24 cellular contexts compared by ENCODE assay signal in the genomic region with DNA sequence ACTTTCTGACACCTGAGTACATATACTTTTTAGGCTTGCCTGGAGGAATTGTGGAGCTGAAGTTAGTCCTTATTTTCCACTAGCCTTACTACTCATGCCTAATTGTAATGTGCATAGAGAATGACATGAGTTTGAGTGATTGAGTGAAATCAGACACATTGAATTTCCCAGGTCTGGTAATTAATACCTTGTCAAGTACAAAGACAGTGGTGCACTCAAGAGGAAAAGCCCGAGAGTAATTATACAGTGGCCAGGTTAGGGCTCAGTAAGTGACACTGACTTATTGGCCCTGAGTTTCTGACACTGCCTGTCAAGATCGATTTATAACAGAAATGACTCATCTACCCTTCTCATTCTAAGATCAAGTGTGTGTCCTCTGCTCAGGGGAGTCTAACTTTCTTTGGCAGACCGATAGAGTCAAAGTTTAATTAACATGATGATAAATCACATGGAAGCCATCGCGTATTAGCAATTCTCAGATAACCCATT.
"Had no signal": no experiment of that assay in that cellular context is flagged by ENCODE, and none has a peak within 500 bp of the region (broad histone marks: within the 10 kb centered on the region; RNA-seq: fewer than 3 reads in every experiment).

No MANE protein-coding gene starts in this region.

- H3K36me3 ChIP-seq: colonic mucosa, esophagus squamous epithelium, heart right ventricle, neutrophil, thoracic aorta had no signal

- H3K27ac ChIP-seq: body of pancreas, colonic mucosa, epithelial cell of prostate, esophagus squamous epithelium, heart right ventricle, neutrophil, skin epidermis, thoracic aorta, VCaP had no signal

- DNase-seq: activated CD4-positive, alpha-beta T cell treated with anti-CD3 and anti-CD28 coated beads for 4 hours; activated CD4-positive, alpha-beta T cell treated with anti-CD3 and anti-CD28 coated beads, Interleukin-2, amount 50 U/mL, for 4 hours; activated effector memory CD4-positive, alpha-beta T cell treated with Interleukin-2 at 50 U/mL for 16 hours; activated naive CD4-positive, alpha-beta T cell treated with Interleukin-2 at 50 U/mL for 16 hours; activated T-cell treated with anti-CD3 and anti-CD28 coated beads for 4 hours; aorta; body of pancreas; colonic mucosa; effector CD8-positive, alpha-beta T cell; esophagus squamous epithelium; foreskin melanocyte; heart right ventricle; left ventricle myocardium superior; retina; stimulated activated CD4-positive, alpha-beta T cell treated with anti-CD3 and anti-CD28 coated beads, Interleukin-12 subunit alpha, Interleukin-12 subunit beta, amount 100 ng/mL, for 4 hours; stimulated activated CD4-positive, alpha-beta T cell treated with anti-CD3 and anti-CD28 coated beads, Interleukin-4, amount 100 ng/mL, for 1 hour; T-helper 9 cell; trophoblast cell had no signal

- H3K9me3 ChIP-seq: body of pancreas, colonic mucosa, esophagus squamous epithelium, neutrophil, thoracic aorta had no signal

- H3K4me1 ChIP-seq: body of pancreas, colonic mucosa, esophagus squamous epithelium, heart right ventricle had no signal

- ATAC-seq: body of pancreas, heart right ventricle, left ventricle myocardium superior, sciatic nerve had no signal

- H3K4me3 ChIP-seq: body of pancreas, colonic mucosa, esophagus squamous epithelium, heart right ventricle, skin epidermis, thoracic aorta had no signal

- H3K27me3 ChIP-seq: body of pancreas, colonic mucosa, esophagus squamous epithelium, heart right ventricle, neutrophil had no signal
